Comparison of ENCODE assay signal across 24 cellular contexts in genomic region chr16:49460786-49461470, GRCh38.
DNase-seq lines count a peak whose midpoint lies in the region; ATAC-seq and TF ChIP-seq lines count a peak whose summit lies in the region.
"Had no signal": no experiment of that assay in that cellular context is flagged by ENCODE, and none has a peak within 500 bp of the region (broad histone marks: within the 10 kb centered on the region; RNA-seq: fewer than 3 reads in every experiment).

No MANE protein-coding gene starts in this region.

- H3K4me1 ChIP-seq in CD8-positive, alpha-beta T cell (ENCODE audit: insufficient read depth, low read length) = peaks cover 52% of the 10 kb centered on the region
- H3K4me1 ChIP-seq: breast epithelium, SJCRH30, uterus had no signal

- no peaks in the 10 kb centered on the region for H3K9me3 ChIP-seq in CD8-positive, alpha-beta T cell (ENCODE audit: low read length)
- H3K9me3 ChIP-seq: breast epithelium, MG63, Peyer's patch, SJCRH30, uterus had no signal

- POLR2A ChIA-PET in activated CD8-positive, alpha-beta T cell treated with anti-CD3 and anti-CD28 coated beads, Interleukin-2, amount 10 ng/mL, durations not matched to agents 7 days and 5 days (lab: Charles Lee) = no interaction called here
- POLR2A ChIA-PET in activated CD8-positive, alpha-beta T cell treated with anti-CD3 and anti-CD28 coated beads for 36 hours (lab: Charles Lee) = interaction anchor here (1.2 kb wide), 1 partner anchor 11 kb away, joined by 3 read pairs; no protein-coding TSS in a partner anchor
- POLR2A ChIA-PET in CD8-positive, alpha-beta T cell (lab: Charles Lee) = no interaction called here

- intact Hi-C loops in activated CD8-positive, alpha-beta T cell treated with anti-CD3 and anti-CD28 coated beads for 36 hours (cut with micrococcal nuclease) = no loop called here
- intact Hi-C loops in CD8-positive, alpha-beta T cell (cut with DNase I, micrococcal nuclease) = loop anchor here in 1 of 2 experiments (10.0 kb wide), 1 partner anchor 1084 kb away; the partner anchor contains the start of gene NKD1

- no peaks in the 10 kb centered on the region for H3K36me3 ChIP-seq in CD8-positive, alpha-beta T cell (ENCODE audit: insufficient read depth, low read length)
- H3K36me3 ChIP-seq: breast epithelium, MG63, Peyer's patch, SJCRH30, uterus had no signal

- no peaks in the 10 kb centered on the region for H3K27me3 ChIP-seq in CD8-positive, alpha-beta T cell (ENCODE audit: insufficient read depth, low read length)
- H3K27me3 ChIP-seq: MG63, Peyer's patch had no signal

- H3K4me3 Mint-ChIP-seq in activated CD8-positive, alpha-beta T cell treated with anti-CD3 and anti-CD28 coated beads, Interleukin-2, amount 10 ng/mL, durations not matched to agents 7 days and 5 days = no peak overlapping the region
- H3K4me3 Mint-ChIP-seq in activated CD8-positive, alpha-beta T cell treated with anti-CD3 and anti-CD28 coated beads for 36 hours = no peak overlapping the region
- H3K4me3 Mint-ChIP-seq in CD8-positive, alpha-beta T cell = no peak overlapping the region
- H3K4me3 Mint-ChIP-seq in chondrocyte (ENCODE audit: unreplicated experiment) (no peak overlapping the region), progenitor cell of endocrine pancreas (ENCODE audit: low read depth) (no peak overlapping the region)
- H3K4me3 Mint-ChIP-seq: mesothelial cell of epicardium, nephron progenitor cell had no signal

- peak overlapping the region; percentile 70 for H3K27ac Mint-ChIP-seq in activated CD8-positive, alpha-beta T cell treated with anti-CD3 and anti-CD28 coated beads, Interleukin-2, amount 10 ng/mL, durations not matched to agents 7 days and 5 days
- no peak overlapping the region for H3K27ac Mint-ChIP-seq in activated CD8-positive, alpha-beta T cell treated with anti-CD3 and anti-CD28 coated beads for 36 hours
- peak overlapping the region; percentile 55 for H3K27ac Mint-ChIP-seq in CD8-positive, alpha-beta T cell
- H3K27ac Mint-ChIP-seq in chondrocyte (ENCODE audit: unreplicated experiment) = no peak overlapping the region
- peak overlapping the region; percentile 23 for H3K27ac Mint-ChIP-seq in progenitor cell of endocrine pancreas
- H3K27ac Mint-ChIP-seq: mesothelial cell of epicardium, nephron progenitor cell had no signal

- no peaks in the 10 kb centered on the region for H3K9me3 Mint-ChIP-seq in activated CD8-positive, alpha-beta T cell treated with anti-CD3 and anti-CD28 coated beads, Interleukin-2, amount 10 ng/mL, durations not matched to agents 7 days and 5 days (ENCODE audit: insufficient read depth)
- no peaks in the 10 kb centered on the region for H3K9me3 Mint-ChIP-seq in activated CD8-positive, alpha-beta T cell treated with anti-CD3 and anti-CD28 coated beads for 36 hours
- H3K9me3 Mint-ChIP-seq in CD8-positive, alpha-beta T cell = no peaks in the 10 kb centered on the region
- H3K9me3 Mint-ChIP-seq in chondrocyte (ENCODE audit: low read depth) (no peaks in the 10 kb centered on the region), progenitor cell of endocrine pancreas (ENCODE audit: low read depth) (no peaks in the 10 kb centered on the region)
- H3K9me3 Mint-ChIP-seq: mesothelial cell of epicardium, nephron progenitor cell had no signal

- H3K4me3 ChIP-seq in CD8-positive, alpha-beta T cell (ENCODE audit: low read depth, low read length) = no peak overlapping the region
- H3K4me3 ChIP-seq: breast epithelium, MG63, Peyer's patch, SJCRH30, uterus had no signal

- no peak for TF ChIP-seq CTCF in activated CD8-positive, alpha-beta T cell treated with anti-CD3 and anti-CD28 coated beads for 36 hours (IDR thresholded peaks at IDR 0.05)
- TF ChIP-seq CTCF in CD8-positive, alpha-beta T cell (IDR thresholded peaks at IDR 0.05) = no peak
- TF ChIP-seq CTCF in chondrocyte (IDR thresholded peaks at IDR 0.05) (no peak), progenitor cell of endocrine pancreas (IDR thresholded peaks at IDR 0.05; ENCODE audit: unreplicated experiment) (no peak)

- H3K4me1 Mint-ChIP-seq in activated CD8-positive, alpha-beta T cell treated with anti-CD3 and anti-CD28 coated beads, Interleukin-2, amount 10 ng/mL, durations not matched to agents 7 days and 5 days (ENCODE audit: low read depth) = peaks cover 46% of the 10 kb centered on the region
- H3K4me1 Mint-ChIP-seq in activated CD8-positive, alpha-beta T cell treated with anti-CD3 and anti-CD28 coated beads for 36 hours (ENCODE audit: low read depth) = peaks cover 36% of the 10 kb centered on the region
- H3K4me1 Mint-ChIP-seq in CD8-positive, alpha-beta T cell (ENCODE audit: low read depth) = peaks cover 47% of the 10 kb centered on the region
- H3K4me1 Mint-ChIP-seq in chondrocyte (ENCODE audit: low read depth) (no peaks in the 10 kb centered on the region), progenitor cell of endocrine pancreas (ENCODE audit: low read depth) (peaks cover 6% of the 10 kb centered on the region)

- no peak overlapping the region for H3K27ac ChIP-seq in CD8-positive, alpha-beta T cell (ENCODE audit: low read depth, low read length)
- H3K27ac ChIP-seq: breast epithelium, C4-2B, Peyer's patch, SJCRH30, uterus had no signal

- no peaks in the 10 kb centered on the region for H3K27me3 Mint-ChIP-seq in activated CD8-positive, alpha-beta T cell treated with anti-CD3 and anti-CD28 coated beads, Interleukin-2, amount 10 ng/mL, durations not matched to agents 7 days and 5 days (ENCODE audit: low read depth)
- H3K27me3 Mint-ChIP-seq in activated CD8-positive, alpha-beta T cell treated with anti-CD3 and anti-CD28 coated beads for 36 hours = no peaks in the 10 kb centered on the region
- H3K27me3 Mint-ChIP-seq in CD8-positive, alpha-beta T cell (ENCODE audit: low read depth) = no peaks in the 10 kb centered on the region
- H3K27me3 Mint-ChIP-seq in chondrocyte (ENCODE audit: low read depth) (peaks cover 53% of the 10 kb centered on the region), progenitor cell of endocrine pancreas (peaks cover 44% of the 10 kb centered on the region)

- no peak for ATAC-seq in activated CD8-positive, alpha-beta T cell treated with anti-CD3 and anti-CD28 coated beads, Interleukin-2, amount 10 ng/mL, durations not matched to agents 7 days and 5 days
- no peak for ATAC-seq in activated CD8-positive, alpha-beta T cell treated with anti-CD3 and anti-CD28 coated beads for 36 hours
- no peak for ATAC-seq in CD8-positive, alpha-beta T cell
- ATAC-seq in HG02759 (IDR thresholded peaks at IDR 0.05; ENCODE audit: unreplicated experiment) = no peak
- ATAC-seq: HCT116, left colon had no signal

- DNase-seq in activated CD8-positive, alpha-beta T cell treated with anti-CD3 and anti-CD28 coated beads, Interleukin-2, amount 10 ng/mL, durations not matched to agents 7 days and 5 days = no peak
- DNase-seq in activated CD8-positive, alpha-beta T cell treated with anti-CD3 and anti-CD28 coated beads for 36 hours = no peak
- peak in 2 of 7 experiments; percentile 3 to 45 for DNase-seq in CD8-positive, alpha-beta T cell
- DNase-seq in chondrocyte (ENCODE audit: low spot score) (peak; percentile 26), progenitor cell of endocrine pancreas (ENCODE audit: low spot score, unreplicated experiment) (peak; percentile 1), epidermal melanocyte (ENCODE audit: insufficient read length, low spot score) (no peak), NCI-H2227 (lab: John Stamatoyannopoulos, UW; ENCODE audit: unreplicated experiment) (no peak)
- DNase-seq: cortex of kidney, DMS 273 treated with DMSO at 0.1 percent for 48 hours, GDM1, left colon, MG63, NCI-H146, NCI-H526, nephron progenitor cell, SJCRH30, substantia nigra, uterus had no signal

- no peaks in the 10 kb centered on the region for H3K36me3 Mint-ChIP-seq in activated CD8-positive, alpha-beta T cell treated with anti-CD3 and anti-CD28 coated beads, Interleukin-2, amount 10 ng/mL, durations not matched to agents 7 days and 5 days (ENCODE audit: low read depth)
- H3K36me3 Mint-ChIP-seq in activated CD8-positive, alpha-beta T cell treated with anti-CD3 and anti-CD28 coated beads for 36 hours (ENCODE audit: low read depth) = no peaks in the 10 kb centered on the region
- H3K36me3 Mint-ChIP-seq in CD8-positive, alpha-beta T cell = no peaks in the 10 kb centered on the region
- H3K36me3 Mint-ChIP-seq in chondrocyte (ENCODE audit: low read depth) (peaks cover 2% of the 10 kb centered on the region), progenitor cell of endocrine pancreas (ENCODE audit: insufficient read depth) (no peaks in the 10 kb centered on the region)
- H3K36me3 Mint-ChIP-seq: mesothelial cell of epicardium had no signal

- CTCF ChIA-PET in activated CD8-positive, alpha-beta T cell treated with anti-CD3 and anti-CD28 coated beads, Interleukin-2, amount 10 ng/mL, durations not matched to agents 7 days and 5 days (lab: Charles Lee) = no interaction called here
- CTCF ChIA-PET in activated CD8-positive, alpha-beta T cell treated with anti-CD3 and anti-CD28 coated beads for 36 hours (lab: Charles Lee) = no interaction called here
- CTCF ChIA-PET in CD8-positive, alpha-beta T cell (lab: Charles Lee) = interaction anchor here (0.7 to 2.1 kb wide), 3 partner anchors 10 to 112 kb away, joined by 3 to 8 read pairs (median 4); no protein-coding TSS in a partner anchor

Comparison
In these comparisons a context has a peak if more than half of its experiments do, and no peak if none do; other contexts are left out.
1. H3K27ac Mint-ChIP-seq: peak in activated CD8-positive, alpha-beta T cell treated with anti-CD3 and anti-CD28 coated beads, Interleukin-2, amount 10 ng/mL, durations not matched to agents 7 days and 5 days (single experiment), CD8-positive, alpha-beta T cell (single experiment) and progenitor cell of endocrine pancreas (single experiment); none in activated CD8-positive, alpha-beta T cell treated with anti-CD3 and anti-CD28 coated beads for 36 hours (single experiment) and chondrocyte (single experiment).
2. DNase-seq: peak in chondrocyte (single experiment) and progenitor cell of endocrine pancreas (single experiment); none in activated CD8-positive, alpha-beta T cell treated with anti-CD3 and anti-CD28 coated beads, Interleukin-2, amount 10 ng/mL, durations not matched to agents 7 days and 5 days (single experiment), activated CD8-positive, alpha-beta T cell treated with anti-CD3 and anti-CD28 coated beads for 36 hours (single experiment), epidermal melanocyte (single experiment) and NCI-H2227 (single experiment).